ENCODE assay signal across 17 cellular contexts in genomic region chr5:177490311-177490991, GRCh38. TPM values are rescaled to one million over a fixed set of nuclear protein-coding genes. Genes with fewer than 3 reads are reported as not detected.
DNase-seq lines count a peak whose midpoint lies in the region; ATAC-seq, FAIRE-seq and TF ChIP-seq lines count a peak whose summit lies in the region.
"Had no signal": no experiment of that assay in that cellular context is flagged by ENCODE, and none has a peak within 500 bp of the region (broad histone marks: within the 10 kb centered on the region; RNA-seq: fewer than 3 reads in every experiment).

No MANE protein-coding gene starts in this region.

- peak overlapping the region; percentile 39 for H3K4me2 ChIP-seq in DOHH2 (ENCODE audit: low read length)
- no peak overlapping the region for H3K4me2 ChIP-seq in HepG2 (ENCODE audit: low read depth, low read length)

- TF ChIP-seq RAD21 in HepG2 (CRISPR knock-in tag; IDR thresholded peaks at IDR 0.05), result no peak

- no TSS peak for BruUV-seq in HepG2 (replicated peaks; lab: Mats Ljungman, UMichigan)

- H3K9me3 ChIP-seq in DOHH2 (ENCODE audit: control insufficient read depth, insufficient read depth, low read length) (no peaks in the 10 kb centered on the region), RWPE2 (ENCODE audit: severe bottlenecking) (no peaks in the 10 kb centered on the region), esophagus muscularis mucosa (no peaks in the 10 kb centered on the region), gastrocnemius medialis (no peaks in the 10 kb centered on the region), HepG2 (ENCODE audit: low read length) (no peaks in the 10 kb centered on the region)

- CTCF ChIA-PET in HepG2 (lab: Yijun Ruan, JAX; ENCODE audit: low intra/inter-chr PET ratio, low total read pairs), result interaction anchor here (1.3 to 3.0 kb wide), 3 partner anchors 11 to 109 kb away, joined by 3 to 37 read pairs (median 14); partner anchors contain the start of gene B4GALT7
- CTCF ChIA-PET in activated CD4-positive, alpha-beta memory T cell treated with anti-CD3 and anti-CD28 coated beads, Interleukin-2, amount 10 ng/mL, durations not matched to agents 7 days and 5 days (lab: Charles Lee), result interaction anchor here (0.7 to 1.2 kb wide), 4 partner anchors 27 to 110 kb away, joined by 3 to 4 read pairs (median 4); no protein-coding TSS in a partner anchor

- H3K9me2 ChIP-seq in DOHH2 (replicated peaks; ENCODE audit: control insufficient read depth, low read length), result no peaks in the 10 kb centered on the region

- ATAC-seq in RWPE2 (ENCODE audit: low read depth) (no peak), gastrocnemius medialis (no peak), HepG2 (no peak)
- ATAC-seq: activated CD8-positive, alpha-beta T cell treated with anti-CD3 and anti-CD28 coated beads for 36 hours; left ventricle myocardium superior had no signal

- FAIRE-seq in HepG2 (lab: Jason Lieb, UNC), result no peak

- 59% methylated on average over 15 of the region's 15 CpGs for WGBS in esophagus muscularis mucosa
- 96% methylated on average over 14 of the region's 15 CpGs for WGBS in HepG2 (ENCODE audit: low lambda C conversion rate)

- TF ChIP-seq CTCF in DOHH2 (IDR thresholded peaks at IDR 0.05; ENCODE audit: low read depth, low read length, poor library complexity, severe bottlenecking), result no peak
- no peak for TF ChIP-seq CTCF in RWPE2 (IDR thresholded peaks at IDR 0.05; ENCODE audit: poor library complexity, severe bottlenecking)
- no peak for TF ChIP-seq CTCF in esophagus muscularis mucosa (IDR thresholded peaks at IDR 0.05)
- no peak for TF ChIP-seq CTCF in gastrocnemius medialis (IDR thresholded peaks at IDR 0.05 in 4 of 5, conservative IDR thresholded peaks at IDR 0.05 in 1 of 5)
- TF ChIP-seq CTCF in HepG2 (CRISPR knock-in tag; IDR thresholded peaks at IDR 0.05), result no peak

- H4K20me1 ChIP-seq in DOHH2 (ENCODE audit: control insufficient read depth, insufficient read depth, low read depth, low read length) (no peaks in the 10 kb centered on the region), HepG2 (ENCODE audit: insufficient read depth, low read length) (peaks cover 7% of the 10 kb centered on the region; the same call in 1 of the 2 replicates)

- no peak overlapping the region for H3K27ac Mint-ChIP-seq in activated CD4-positive, alpha-beta memory T cell treated with anti-CD3 and anti-CD28 coated beads, Interleukin-2, amount 10 ng/mL, durations not matched to agents 7 days and 5 days
- H3K27ac Mint-ChIP-seq: activated CD8-positive, alpha-beta T cell treated with anti-CD3 and anti-CD28 coated beads for 36 hours; activated naive CD8-positive, alpha-beta T cell treated with anti-CD3 and anti-CD28 coated beads, Interleukin-2, amount 10 ng/mL, durations not matched to agents 7 days and 5 days had no signal

- intact Hi-C loops in esophagus muscularis mucosa (cut with DNase I), result no loop called here
- intact Hi-C loops in gastrocnemius medialis (cut with DNase I; ENCODE audit: low total_unique reads), result no loop called here
- intact Hi-C loops in HepG2 (cut with micrococcal nuclease; ENCODE audit: unreplicated experiment), result no loop called here

- H3K79me2 ChIP-seq in DOHH2 (ENCODE audit: control insufficient read depth, low read length) (no peaks in the 10 kb centered on the region), HepG2 (ENCODE audit: insufficient read depth, low read length) (no peaks in the 10 kb centered on the region)

- no peak overlapping the region for H3K9ac ChIP-seq in HepG2 (ENCODE audit: insufficient read depth, low read depth, low read length)

- H3K36me3 ChIP-seq in DOHH2 (ENCODE audit: control insufficient read depth, low read length) (peaks cover 10% of the 10 kb centered on the region; the same call in 1 of the 2 replicates), RWPE2 (ENCODE audit: low read depth) (peaks cover 90% of the 10 kb centered on the region), esophagus muscularis mucosa (peaks cover 46 to 88% (median 77%) of the 10 kb centered on the region in 4 donors), gastrocnemius medialis (peaks cover 0 to 48% of the 10 kb centered on the region in 2 donors), HepG2 (replicated peaks in 1 of 2; ENCODE audit: control insufficient read depth in 1 of 2, insufficient read depth in 2 of 2, low read length in 2 of 2) (peaks cover 15 to 18% of the 10 kb centered on the region in 2 experiments; a peak in 4 of 5 replicates)

- peaks cover 34% of the 10 kb centered on the region for H3K4me1 Mint-ChIP-seq in activated CD4-positive, alpha-beta memory T cell treated with anti-CD3 and anti-CD28 coated beads, Interleukin-2, amount 10 ng/mL, durations not matched to agents 7 days and 5 days

- H3K36me3 Mint-ChIP-seq in activated CD4-positive, alpha-beta memory T cell treated with anti-CD3 and anti-CD28 coated beads, Interleukin-2, amount 10 ng/mL, durations not matched to agents 7 days and 5 days (ENCODE audit: low read depth), result peaks cover 43% of the 10 kb centered on the region

- no peaks in the 10 kb centered on the region for H3K27me3 Mint-ChIP-seq in activated CD4-positive, alpha-beta memory T cell treated with anti-CD3 and anti-CD28 coated beads, Interleukin-2, amount 10 ng/mL, durations not matched to agents 7 days and 5 days
- H3K27me3 Mint-ChIP-seq: activated CD8-positive, alpha-beta T cell treated with anti-CD3 and anti-CD28 coated beads for 36 hours; activated naive CD8-positive, alpha-beta T cell treated with anti-CD3 and anti-CD28 coated beads, Interleukin-2, amount 10 ng/mL, durations not matched to agents 7 days and 5 days; naive thymus-derived CD8-positive, alpha-beta T cell had no signal

- H3K4me3 Mint-ChIP-seq in activated CD4-positive, alpha-beta memory T cell treated with anti-CD3 and anti-CD28 coated beads, Interleukin-2, amount 10 ng/mL, durations not matched to agents 7 days and 5 days, result no peak overlapping the region
- H3K4me3 Mint-ChIP-seq: activated CD8-positive, alpha-beta T cell treated with anti-CD3 and anti-CD28 coated beads for 36 hours; activated naive CD8-positive, alpha-beta T cell treated with anti-CD3 and anti-CD28 coated beads, Interleukin-2, amount 10 ng/mL, durations not matched to agents 7 days and 5 days; naive thymus-derived CD8-positive, alpha-beta T cell had no signal

- peaks cover 5% of the 10 kb centered on the region; the same call in 1 of the 2 replicates for H3F3A ChIP-seq in DOHH2 (ENCODE audit: control insufficient read depth, insufficient read depth)

- DNase-seq in RWPE2 (ENCODE audit: low spot score) (no peak), esophagus muscularis mucosa (ENCODE audit: extremely low spot score) (no peak), gastrocnemius medialis (no peak), HepG2 (ENCODE audit: low spot score) (no peak), MV-4-11 (lab: John Stamatoyannopoulos, UW) (no peak), epidermal melanocyte (ENCODE audit: insufficient read length, low spot score) (no peak)
- no peak for DNase-seq in activated CD4-positive, alpha-beta memory T cell treated with anti-CD3 and anti-CD28 coated beads, Interleukin-2, amount 10 ng/mL, durations not matched to agents 7 days and 5 days
- DNase-seq: activated CD8-positive, alpha-beta T cell treated with anti-CD3 and anti-CD28 coated beads for 36 hours; activated naive CD8-positive, alpha-beta T cell treated with anti-CD3 and anti-CD28 coated beads, Interleukin-2, amount 10 ng/mL, durations not matched to agents 7 days and 5 days; activated T-cell treated with anti-CD3 and anti-CD28 coated beads, Interleukin-2, amount 50 U/mL, for 48 hours; foreskin keratinocyte; HCEC 1CT; left ventricle myocardium superior; naive thymus-derived CD8-positive, alpha-beta T cell; NCI-H2029 treated with DMSO at 0.1 percent for 48 hours; NCI-H526 treated with DMSO at 0.1 percent for 48 hours had no signal

- H3K27ac ChIP-seq in DOHH2 (ENCODE audit: low read depth, low read length) (no peak overlapping the region), RWPE2 (ENCODE audit: poor library complexity, severe bottlenecking) (peak overlapping the region; percentile 11), esophagus muscularis mucosa (replicated peaks in 1 of 4) (peak overlapping the region; percentile 96 to 99 (median 98)), gastrocnemius medialis (peak overlapping the region; percentile 38 to 98 (median 69)), HepG2 (ENCODE audit: extremely low read length, insufficient read depth, low read length) (no peak overlapping the region)
- H3K27ac ChIP-seq: foreskin keratinocyte had no signal

- H2AFZ ChIP-seq in HepG2 (ENCODE audit: low read length), result no peak overlapping the region

- TF ChIP-seq EP300 in esophagus muscularis mucosa (IDR thresholded peaks at IDR 0.05), result no peak
- no peak for TF ChIP-seq EP300 in HepG2 (IDR thresholded peaks at IDR 0.05; ENCODE audit: low read depth in 2 of 2, low read length in 2 of 2)
- TF ChIP-seq EP300 in HepG2 (CRISPR knock-in tag; IDR thresholded peaks at IDR 0.05; ENCODE audit: borderline replicate concordance), result no peak

- POLR2A ChIA-PET in HepG2 (lab: Yijun Ruan, JAX), result no interaction called here
- POLR2A ChIA-PET in activated CD4-positive, alpha-beta memory T cell treated with anti-CD3 and anti-CD28 coated beads, Interleukin-2, amount 10 ng/mL, durations not matched to agents 7 days and 5 days (lab: Charles Lee), result interaction anchor here (1.2 kb wide), 1 partner anchor 18 kb away, joined by 5 read pairs; no protein-coding TSS in a partner anchor

- H3K27me3 ChIP-seq in DOHH2 (ENCODE audit: control insufficient read depth, low read length) (no peaks in the 10 kb centered on the region), RWPE2 (ENCODE audit: insufficient read depth, poor library complexity, severe bottlenecking) (no peaks in the 10 kb centered on the region), esophagus muscularis mucosa (no peaks in the 10 kb centered on the region), gastrocnemius medialis (no peaks in the 10 kb centered on the region), HepG2 (ENCODE audit: control insufficient read depth in 1 of 2, insufficient read depth in 2 of 2, low read length in 2 of 2) (no peaks in the 10 kb centered on the region)
- H3K27me3 ChIP-seq: foreskin keratinocyte had no signal

- TF ChIP-seq POLR2A in esophagus muscularis mucosa (IDR thresholded peaks at IDR 0.05; ENCODE audit: low read depth) (no peak), gastrocnemius medialis (IDR thresholded peaks at IDR 0.05) (no peak), HepG2 (IDR thresholded peaks at IDR 0.05; ENCODE audit: insufficient read depth in 1 of 2, low read depth in 2 of 2, low read length in 2 of 2) (no peak)

- no peaks in the 10 kb centered on the region for H3K9me3 Mint-ChIP-seq in activated CD4-positive, alpha-beta memory T cell treated with anti-CD3 and anti-CD28 coated beads, Interleukin-2, amount 10 ng/mL, durations not matched to agents 7 days and 5 days
- H3K9me3 Mint-ChIP-seq: activated CD8-positive, alpha-beta T cell treated with anti-CD3 and anti-CD28 coated beads for 36 hours; activated naive CD8-positive, alpha-beta T cell treated with anti-CD3 and anti-CD28 coated beads, Interleukin-2, amount 10 ng/mL, durations not matched to agents 7 days and 5 days; naive thymus-derived CD8-positive, alpha-beta T cell had no signal

- H3K4me3 ChIP-seq in DOHH2 (ENCODE audit: low read length) (peak overlapping the region; percentile 19), RWPE2 (ENCODE audit: severe bottlenecking) (no peak overlapping the region), esophagus muscularis mucosa (no peak overlapping the region), gastrocnemius medialis (no peak overlapping the region), HepG2 (replicated peaks in 1 of 3; ENCODE audit: insufficient read depth in 1 of 3, low read depth in 2 of 3, low read length in 3 of 3) (no peak overlapping the region)

- H3K4me1 ChIP-seq in DOHH2 (ENCODE audit: control insufficient read depth, low read length), result peaks cover 44% of the 10 kb centered on the region
- peaks cover 18% of the 10 kb centered on the region for H3K4me1 ChIP-seq in RWPE2 (ENCODE audit: insufficient read depth, poor library complexity, severe bottlenecking)
- peaks cover 44 to 99% (median 93%) of the 10 kb centered on the region in 4 donors for H3K4me1 ChIP-seq in esophagus muscularis mucosa
- peaks cover 39 to 47% of the 10 kb centered on the region in 2 donors for H3K4me1 ChIP-seq in gastrocnemius medialis
- H3K4me1 ChIP-seq in HepG2 (ENCODE audit: insufficient read depth, low read length), result peaks cover 17% of the 10 kb centered on the region

- in situ Hi-C loops in gastrocnemius medialis (cut with MboI; ENCODE audit: low sequenced_read_pairs in 4 of 4) (no loop called here), HepG2 (cut with HindIII; ENCODE audit: extremely low pct_ligation_motif_present, low pct_unique_long_range_greater_than_20kb) (no loop called here)

RNA-seq across cellular contexts. Expression of gene PDLIM7, which starts 7.0 kb away (rescaled TPM):
- total RNA-seq in esophagus muscularis mucosa (1,000 to 10,000 TPM in 1 of 4 donors, 100 to 1,000 TPM in 3; 316 to 1,085 (median 575) TPM), gastrocnemius medialis (100 to 1,000 TPM; 132 to 244 (median 220) TPM), HepG2 (2016; rRNA removed; fragmentation: Illumina TruSeq; extraction: Trizol) (17.7 and 21.1 TPM in 2 replicates)
- total RNA-seq in HepG2 (2016; cell fraction: cytosol; rRNA removed; fragmentation: Illumina TruSeq; extraction: Trizol; ENCODE audit: low read depth), result 6.1 and 8.5 TPM in 2 replicates
- 14.8 and 20.5 TPM in 2 replicates for total RNA-seq in HepG2 (2016; cell fraction: insoluble cytoplasmic fraction; rRNA removed; fragmentation: Illumina TruSeq; extraction: Trizol)
- 10.1 and 15.4 TPM in 2 replicates for total RNA-seq in HepG2 (2016; cell fraction: membrane; rRNA removed; fragmentation: Illumina TruSeq; extraction: Trizol)
- 15.8 and 17.5 TPM in 2 replicates for total RNA-seq in HepG2 (2016; cell fraction: nucleus; rRNA removed; fragmentation: Illumina TruSeq; extraction: Trizol)
- polyA plus RNA-seq in HepG2 (2011; rRNA removed), result 31.3 and 38.4 TPM in 2 replicates
- 16.0 and 26.2 TPM in 2 replicates for polyA plus RNA-seq in HepG2 (2011; cell fraction: cytosol; rRNA removed)
- 208 and 260 TPM in 2 replicates for polyA plus RNA-seq in HepG2 (2011; cell fraction: nucleus; rRNA removed)
- 13.5 and 20.9 TPM in 2 replicates for polyA plus RNA-seq in HepG2 (2012)
- polyA plus RNA-seq in HepG2 (2016; cell fraction: cytosol; fragmentation: Illumina TruSeq; extraction: Trizol; ENCODE audit: low read depth), result 9.0 and 11.5 TPM in 2 replicates
- 21.0 and 30.6 TPM in 2 replicates for polyA plus RNA-seq in HepG2 (2016; cell fraction: insoluble cytoplasmic fraction; fragmentation: Illumina TruSeq; extraction: Trizol; ENCODE audit: low read depth)
- 14.1 and 15.2 TPM in 2 replicates for polyA plus RNA-seq in HepG2 (2016; cell fraction: membrane; fragmentation: Illumina TruSeq; extraction: Trizol; ENCODE audit: low read depth)
- 62.3 and 63.3 TPM in 2 replicates for polyA plus RNA-seq in HepG2 (2016; cell fraction: nucleus; fragmentation: Illumina TruSeq; extraction: Trizol; ENCODE audit: insufficient read depth, low read depth)
- polyA minus RNA-seq in HepG2 (2011; rRNA and poly(A)+ RNA removed; ENCODE audit: low replicate concordance), result 26.3 and 38.9 TPM in 2 replicates
- 12.7 and 14.1 TPM in 2 replicates for polyA minus RNA-seq in HepG2 (2011; cell fraction: cytosol; rRNA and poly(A)+ RNA removed)
- 49.5 and 52.4 TPM in 2 replicates for polyA minus RNA-seq in HepG2 (2011; cell fraction: nucleus; rRNA and poly(A)+ RNA removed)
- 10 to 100 TPM; 55.1 to 56.6 TPM for total RNA-seq in activated CD4-positive, alpha-beta memory T cell treated with anti-CD3 and anti-CD28 coated beads, Interleukin-2, amount 10 ng/mL, durations not matched to agents 7 days and 5 days

RNA-seq across cellular contexts. Expression of gene DBN1, which starts 17.0 kb away (rescaled TPM):
- 100 to 1,000 TPM in 3 of 4 donors, 10 to 100 TPM in 1; 92.2 to 160 (median 130) TPM for total RNA-seq in esophagus muscularis mucosa
- total RNA-seq in gastrocnemius medialis, result 10 to 100 TPM; 16.3 to 27.5 (median 23.2) TPM
- 15.7 and 37.3 TPM in 2 replicates for total RNA-seq in HepG2 (2016; rRNA removed; fragmentation: Illumina TruSeq; extraction: Trizol)
- 6.9 and 9.3 TPM in 2 replicates for total RNA-seq in HepG2 (2016; cell fraction: cytosol; rRNA removed; fragmentation: Illumina TruSeq; extraction: Trizol; ENCODE audit: low read depth)
- total RNA-seq in HepG2 (2016; cell fraction: insoluble cytoplasmic fraction; rRNA removed; fragmentation: Illumina TruSeq; extraction: Trizol), result 12.8 and 37.5 TPM in 2 replicates
- 12.9 and 15.2 TPM in 2 replicates for total RNA-seq in HepG2 (2016; cell fraction: membrane; rRNA removed; fragmentation: Illumina TruSeq; extraction: Trizol)
- 33.8 and 39.3 TPM in 2 replicates for total RNA-seq in HepG2 (2016; cell fraction: nucleus; rRNA removed; fragmentation: Illumina TruSeq; extraction: Trizol)
- 27.0 and 30.9 TPM in 2 replicates for polyA plus RNA-seq in HepG2 (2011; rRNA removed)
- polyA plus RNA-seq in HepG2 (2011; cell fraction: cytosol; rRNA removed), result 14.1 and 18.1 TPM in 2 replicates
- 167 and 276 TPM in 2 replicates for polyA plus RNA-seq in HepG2 (2011; cell fraction: nucleus; rRNA removed)
- 16.5 and 21.1 TPM in 2 replicates for polyA plus RNA-seq in HepG2 (2012)
- polyA plus RNA-seq in HepG2 (2016; cell fraction: cytosol; fragmentation: Illumina TruSeq; extraction: Trizol; ENCODE audit: low read depth), result 7.2 and 8.7 TPM in 2 replicates
- 16.0 and 21.2 TPM in 2 replicates for polyA plus RNA-seq in HepG2 (2016; cell fraction: insoluble cytoplasmic fraction; fragmentation: Illumina TruSeq; extraction: Trizol; ENCODE audit: low read depth)
- polyA plus RNA-seq in HepG2 (2016; cell fraction: membrane; fragmentation: Illumina TruSeq; extraction: Trizol; ENCODE audit: low read depth), result 11.4 and 15.4 TPM in 2 replicates
- polyA plus RNA-seq in HepG2 (2016; cell fraction: nucleus; fragmentation: Illumina TruSeq; extraction: Trizol; ENCODE audit: insufficient read depth, low read depth), result 72.9 and 77.5 TPM in 2 replicates
- 30.4 and 47.5 TPM in 2 replicates for polyA minus RNA-seq in HepG2 (2011; rRNA and poly(A)+ RNA removed; ENCODE audit: low replicate concordance)
- 13.2 and 16.4 TPM in 2 replicates for polyA minus RNA-seq in HepG2 (2011; cell fraction: cytosol; rRNA and poly(A)+ RNA removed)
- 42.1 and 43.0 TPM in 2 replicates for polyA minus RNA-seq in HepG2 (2011; cell fraction: nucleus; rRNA and poly(A)+ RNA removed)
- total RNA-seq in activated CD4-positive, alpha-beta memory T cell treated with anti-CD3 and anti-CD28 coated beads, Interleukin-2, amount 10 ng/mL, durations not matched to agents 7 days and 5 days, result 1 to 10 TPM; 4.9 to 5.0 TPM

RNA-seq across cellular contexts. Expression of gene DOK3, which starts 19.2 kb away (rescaled TPM):
- 10 to 100 TPM in 1 of 4 donors, 1 to 10 TPM in 3; 6.7 to 15.2 (median 7.5) TPM for total RNA-seq in esophagus muscularis mucosa
- 1 to 10 TPM; 2.1 to 5.1 (median 2.9) TPM for total RNA-seq in gastrocnemius medialis
- total RNA-seq in HepG2 (2016; rRNA removed; fragmentation: Illumina TruSeq; extraction: Trizol), result 0.48 and 1.4 TPM in 2 replicates
- total RNA-seq in HepG2 (2016; cell fraction: cytosol; rRNA removed; fragmentation: Illumina TruSeq; extraction: Trizol; ENCODE audit: low read depth), result 0.44 and 0.51 TPM in 2 replicates
- 0.40 and 1.6 TPM in 2 replicates for total RNA-seq in HepG2 (2016; cell fraction: insoluble cytoplasmic fraction; rRNA removed; fragmentation: Illumina TruSeq; extraction: Trizol)
- total RNA-seq in HepG2 (2016; cell fraction: membrane; rRNA removed; fragmentation: Illumina TruSeq; extraction: Trizol), result 0.43 and 0.52 TPM in 2 replicates
- 3.1 and 3.4 TPM in 2 replicates for total RNA-seq in HepG2 (2016; cell fraction: nucleus; rRNA removed; fragmentation: Illumina TruSeq; extraction: Trizol)
- polyA plus RNA-seq in HepG2 (2011; rRNA removed), result 1.5 and 1.7 TPM in 2 replicates
- polyA plus RNA-seq in HepG2 (2011; cell fraction: cytosol; rRNA removed), result 0.45 and 0.52 TPM in 2 replicates
- 11.5 and 16.7 TPM in 2 replicates for polyA plus RNA-seq in HepG2 (2011; cell fraction: nucleus; rRNA removed)
- 0.60 and 1.5 TPM in 2 replicates for polyA plus RNA-seq in HepG2 (2012)
- 0.17 and 0.23 TPM in 2 replicates for polyA plus RNA-seq in HepG2 (2016; cell fraction: cytosol; fragmentation: Illumina TruSeq; extraction: Trizol; ENCODE audit: low read depth)
- 0.77 and 0.99 TPM in 2 replicates for polyA plus RNA-seq in HepG2 (2016; cell fraction: insoluble cytoplasmic fraction; fragmentation: Illumina TruSeq; extraction: Trizol; ENCODE audit: low read depth)
- 0.26 and 0.50 TPM in 2 replicates for polyA plus RNA-seq in HepG2 (2016; cell fraction: membrane; fragmentation: Illumina TruSeq; extraction: Trizol; ENCODE audit: low read depth)
- polyA plus RNA-seq in HepG2 (2016; cell fraction: nucleus; fragmentation: Illumina TruSeq; extraction: Trizol; ENCODE audit: insufficient read depth, low read depth), result 7.2 and 8.3 TPM in 2 replicates
- 3.4 and 4.3 TPM in 2 replicates for polyA minus RNA-seq in HepG2 (2011; rRNA and poly(A)+ RNA removed; ENCODE audit: low replicate concordance)
- not detected in 2 replicates for polyA minus RNA-seq in HepG2 (2011; cell fraction: cytosol; rRNA and poly(A)+ RNA removed)
- polyA minus RNA-seq in HepG2 (2011; cell fraction: nucleus; rRNA and poly(A)+ RNA removed), result 4.4 and 4.8 TPM in 2 replicates
- total RNA-seq in activated CD4-positive, alpha-beta memory T cell treated with anti-CD3 and anti-CD28 coated beads, Interleukin-2, amount 10 ng/mL, durations not matched to agents 7 days and 5 days, result 1 to 10 TPM; 2.4 TPM

RNA-seq across cellular contexts. Expression of gene DDX41, which starts 26.3 kb away (rescaled TPM):
- total RNA-seq in esophagus muscularis mucosa (10 to 100 TPM; 58.1 to 92.1 (median 66.0) TPM), gastrocnemius medialis (100 to 1,000 TPM in 1 of 4 donors, 10 to 100 TPM in 3; 47.1 to 105 (median 62.3) TPM), HepG2 (2016; rRNA removed; fragmentation: Illumina TruSeq; extraction: Trizol) (62.8 and 83.0 TPM in 2 replicates)
- 9.4 and 10.4 TPM in 2 replicates for total RNA-seq in HepG2 (2016; cell fraction: cytosol; rRNA removed; fragmentation: Illumina TruSeq; extraction: Trizol; ENCODE audit: low read depth)
- total RNA-seq in HepG2 (2016; cell fraction: insoluble cytoplasmic fraction; rRNA removed; fragmentation: Illumina TruSeq; extraction: Trizol), result 68.8 and 106 TPM in 2 replicates
- total RNA-seq in HepG2 (2016; cell fraction: membrane; rRNA removed; fragmentation: Illumina TruSeq; extraction: Trizol), result 20.1 and 24.5 TPM in 2 replicates
- 56.7 and 63.3 TPM in 2 replicates for total RNA-seq in HepG2 (2016; cell fraction: nucleus; rRNA removed; fragmentation: Illumina TruSeq; extraction: Trizol)
- polyA plus RNA-seq in HepG2 (2011; rRNA removed), result 99.5 and 105 TPM in 2 replicates
- polyA plus RNA-seq in HepG2 (2011; cell fraction: cytosol; rRNA removed), result 84.0 and 131 TPM in 2 replicates
- 340 and 476 TPM in 2 replicates for polyA plus RNA-seq in HepG2 (2011; cell fraction: nucleus; rRNA removed)
- 39.9 and 70.4 TPM in 2 replicates for polyA plus RNA-seq in HepG2 (2012)
- polyA plus RNA-seq in HepG2 (2016; cell fraction: cytosol; fragmentation: Illumina TruSeq; extraction: Trizol; ENCODE audit: low read depth), result 12.3 and 13.1 TPM in 2 replicates
- polyA plus RNA-seq in HepG2 (2016; cell fraction: insoluble cytoplasmic fraction; fragmentation: Illumina TruSeq; extraction: Trizol; ENCODE audit: low read depth), result 84.7 and 86.0 TPM in 2 replicates
- polyA plus RNA-seq in HepG2 (2016; cell fraction: membrane; fragmentation: Illumina TruSeq; extraction: Trizol; ENCODE audit: low read depth), result 20.4 and 21.8 TPM in 2 replicates
- polyA plus RNA-seq in HepG2 (2016; cell fraction: nucleus; fragmentation: Illumina TruSeq; extraction: Trizol; ENCODE audit: insufficient read depth, low read depth), result 142 and 157 TPM in 2 replicates
- 101 and 102 TPM in 2 replicates for polyA minus RNA-seq in HepG2 (2011; rRNA and poly(A)+ RNA removed; ENCODE audit: low replicate concordance)
- 45.9 and 55.5 TPM in 2 replicates for polyA minus RNA-seq in HepG2 (2011; cell fraction: cytosol; rRNA and poly(A)+ RNA removed)
- polyA minus RNA-seq in HepG2 (2011; cell fraction: nucleus; rRNA and poly(A)+ RNA removed), result 103 and 117 TPM in 2 replicates
- total RNA-seq in activated CD4-positive, alpha-beta memory T cell treated with anti-CD3 and anti-CD28 coated beads, Interleukin-2, amount 10 ng/mL, durations not matched to agents 7 days and 5 days, result 100 to 1,000 TPM; 105 to 107 TPM

RNA-seq across cellular contexts. Expression of gene PRR7, which starts 43.8 kb away (rescaled TPM):
- total RNA-seq in esophagus muscularis mucosa (1 to 10 TPM in 2 of 4 donors, under 1 TPM in 2; 0.42 to 2.5 (median 1.6) TPM), gastrocnemius medialis (1 to 10 TPM in 2 of 4 donors, under 1 TPM in 1, not detected in 1; 0.63 to 2.0 (median 1.4) TPM), HepG2 (2016; rRNA removed; fragmentation: Illumina TruSeq; extraction: Trizol) (3.9 and 5.0 TPM in 2 replicates)
- 16.0 and 17.8 TPM in 2 replicates for total RNA-seq in HepG2 (2016; cell fraction: cytosol; rRNA removed; fragmentation: Illumina TruSeq; extraction: Trizol; ENCODE audit: low read depth)
- 3.2 and 5.8 TPM in 2 replicates for total RNA-seq in HepG2 (2016; cell fraction: insoluble cytoplasmic fraction; rRNA removed; fragmentation: Illumina TruSeq; extraction: Trizol)
- 13.3 and 19.1 TPM in 2 replicates for total RNA-seq in HepG2 (2016; cell fraction: membrane; rRNA removed; fragmentation: Illumina TruSeq; extraction: Trizol)
- 2.0 and 2.5 TPM in 2 replicates for total RNA-seq in HepG2 (2016; cell fraction: nucleus; rRNA removed; fragmentation: Illumina TruSeq; extraction: Trizol)
- polyA plus RNA-seq in HepG2 (2011; rRNA removed), result 4.8 and 6.7 TPM in 2 replicates
- 6.4 and 16.7 TPM in 2 replicates for polyA plus RNA-seq in HepG2 (2011; cell fraction: cytosol; rRNA removed)
- 14.7 and 21.3 TPM in 2 replicates for polyA plus RNA-seq in HepG2 (2011; cell fraction: nucleus; rRNA removed)
- 1.5 and 3.1 TPM in 2 replicates for polyA plus RNA-seq in HepG2 (2012)
- 20.2 and 21.6 TPM in 2 replicates for polyA plus RNA-seq in HepG2 (2016; cell fraction: cytosol; fragmentation: Illumina TruSeq; extraction: Trizol; ENCODE audit: low read depth)
- 4.9 and 5.8 TPM in 2 replicates for polyA plus RNA-seq in HepG2 (2016; cell fraction: insoluble cytoplasmic fraction; fragmentation: Illumina TruSeq; extraction: Trizol; ENCODE audit: low read depth)
- polyA plus RNA-seq in HepG2 (2016; cell fraction: membrane; fragmentation: Illumina TruSeq; extraction: Trizol; ENCODE audit: low read depth), result 16.9 and 17.7 TPM in 2 replicates
- 5.8 and 6.9 TPM in 2 replicates for polyA plus RNA-seq in HepG2 (2016; cell fraction: nucleus; fragmentation: Illumina TruSeq; extraction: Trizol; ENCODE audit: insufficient read depth, low read depth)
- polyA minus RNA-seq in HepG2 (2011; rRNA and poly(A)+ RNA removed; ENCODE audit: low replicate concordance), result 0.94 and 6.4 TPM in 2 replicates
- polyA minus RNA-seq in HepG2 (2011; cell fraction: cytosol; rRNA and poly(A)+ RNA removed), result 3.2 and 5.0 TPM in 2 replicates
- polyA minus RNA-seq in HepG2 (2011; cell fraction: nucleus; rRNA and poly(A)+ RNA removed), result 1.1 and 1.4 TPM in 2 replicates
- total RNA-seq in activated CD4-positive, alpha-beta memory T cell treated with anti-CD3 and anti-CD28 coated beads, Interleukin-2, amount 10 ng/mL, durations not matched to agents 7 days and 5 days, result 1 to 10 TPM; 4.9 to 5.8 TPM

Comparison
In these comparisons a context has a peak if more than half of its experiments do, and no peak if none do; other contexts are left out.
1. H3K27ac ChIP-seq: peak in RWPE2 (single experiment), esophagus muscularis mucosa (4 of 4) and gastrocnemius medialis (4 of 4); none in DOHH2 (single experiment) and HepG2 (single experiment).